Comparison of ENCODE assay signal across 9 cellular contexts in the genomic region with DNA sequence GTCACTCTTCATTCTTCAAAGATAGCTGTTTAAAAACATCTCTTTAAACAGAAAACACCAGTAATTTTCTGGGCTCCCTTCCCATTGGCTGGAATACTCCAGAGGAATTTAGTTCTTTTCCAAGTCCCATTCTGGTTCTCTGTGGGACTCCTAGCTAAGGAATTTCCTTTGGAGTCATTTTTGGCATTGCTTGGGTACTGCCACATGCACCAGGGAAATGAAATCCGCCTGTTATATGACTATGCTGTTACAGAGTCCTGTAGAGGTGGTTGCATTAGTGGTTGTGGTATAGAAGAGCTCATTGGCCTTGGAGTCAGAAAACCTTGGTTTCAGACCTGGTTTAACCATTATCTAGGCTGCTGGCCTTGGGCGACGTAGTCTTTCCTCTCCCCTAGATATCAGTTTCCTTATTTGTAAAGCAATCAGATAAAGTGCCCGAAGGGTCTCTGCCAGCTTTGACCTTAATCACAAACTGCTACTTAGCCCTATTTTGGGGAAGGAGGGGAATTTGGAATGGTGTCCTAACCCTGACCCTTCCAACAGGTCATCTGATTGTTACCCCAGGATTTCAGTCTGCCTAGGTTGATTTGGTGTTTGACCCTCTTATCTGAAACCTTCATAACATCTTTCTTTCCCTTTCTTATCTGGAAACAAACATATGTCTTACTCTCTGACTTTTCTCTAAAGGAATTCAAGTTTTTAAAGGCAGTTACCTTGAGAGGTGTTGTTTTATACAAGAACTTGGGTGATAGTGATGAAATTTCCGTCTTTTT. TPM values are rescaled to one million over a fixed set of nuclear protein-coding genes. Genes with fewer than 3 reads are reported as not detected.
DNase-seq lines count a peak whose midpoint lies in the region; ATAC-seq, FAIRE-seq and TF ChIP-seq lines count a peak whose summit lies in the region.
"Had no signal": no experiment of that assay in that cellular context is flagged by ENCODE, and none has a peak within 500 bp of the region (broad histone marks: within the 10 kb centered on the region; RNA-seq: fewer than 3 reads in every experiment).

No MANE protein-coding gene starts in this region.

- WGBS in thyroid gland, 2 donors: 76 to 81% methylated on average over 5 of the region's 5 CpGs

- H3K9me3 Mint-ChIP-seq in chondrocyte (ENCODE audit: low read depth): no peaks in the 10 kb centered on the region

- no peaks in the 10 kb centered on the region for H3K36me3 Mint-ChIP-seq in chondrocyte (ENCODE audit: low read depth)

- FAIRE-seq in D721Med (lab: Jason Lieb, UNC): no peak

- peak; percentile 94 for ATAC-seq in GM18498 (IDR thresholded peaks at IDR 0.05; ENCODE audit: unreplicated experiment)
- ATAC-seq in HG02970 (IDR thresholded peaks at IDR 0.05; ENCODE audit: low FRiP score, unreplicated experiment): peak; percentile 55
- ATAC-seq in GM21825 (IDR thresholded peaks at IDR 0.05; ENCODE audit: unreplicated experiment): no peak

- TF ChIP-seq POLR2A in thyroid gland (IDR thresholded peaks at IDR 0.05): no peak

- no peak for TF ChIP-seq CTCF in chondrocyte (IDR thresholded peaks at IDR 0.05)
- TF ChIP-seq CTCF in thyroid gland (IDR thresholded peaks at IDR 0.05): no peak
- TF ChIP-seq CTCF in D721Med (IDR thresholded peaks at IDR 0.05; ENCODE audit: insufficient read depth, missing control alignments): no peak

- no peaks in the 10 kb centered on the region for H3K9me3 ChIP-seq in thyroid gland

- no peak for DNase-seq in chondrocyte (ENCODE audit: low spot score)
- DNase-seq in myocyte (ENCODE audit: low read depth): peak; percentile 50
- DNase-seq in thyroid gland: no peak
- DNase-seq in HT-29 (ENCODE audit: low spot score): no peak
- no peak for DNase-seq in D721Med (ENCODE audit: insufficient read length, low spot score)
- DNase-seq: GF-D8 had no signal

- no peak overlapping the region for H3K4me3 ChIP-seq in thyroid gland (replicated peaks in 1 of 3)

- H3K36me3 ChIP-seq in thyroid gland: no peaks in the 10 kb centered on the region

- H3K27me3 Mint-ChIP-seq in chondrocyte (ENCODE audit: low read depth): no peaks in the 10 kb centered on the region

- no peaks in the 10 kb centered on the region for H3K27me3 ChIP-seq in thyroid gland

- H3K4me1 Mint-ChIP-seq in chondrocyte (ENCODE audit: low read depth): peaks cover 56% of the 10 kb centered on the region

- peaks cover 12 to 23% of the 10 kb centered on the region in 2 donors for H3K4me1 ChIP-seq in thyroid gland

- no peak overlapping the region for H3K27ac ChIP-seq in thyroid gland

- H3K4me3 Mint-ChIP-seq in chondrocyte (ENCODE audit: unreplicated experiment): no peak overlapping the region

- H3K27ac Mint-ChIP-seq in chondrocyte (ENCODE audit: unreplicated experiment): peak overlapping the region; percentile 64

- intact Hi-C loops in thyroid gland (cut with DNase I): no loop called here

RNA-seq across cellular contexts. Expression of gene RTP1, which starts 13.5 kb away (rescaled TPM):
- total RNA-seq in chondrocyte (not detected in 3 replicates), myocyte (not detected in 2 replicates), thyroid gland (not detected)
- polyA plus RNA-seq in myocyte (2012): not detected
- total RNA-seq in HT-29 (2014; rRNA removed; shearing (Covaris generic)): not detected in 2 replicates
